8 cellular contexts compared by ENCODE assay signal in genomic region chr6:13485923-13486557, GRCh38.
A peak's percentile ranks its signal among the peaks of the same experiment; 100 is the strongest.
DNase-seq lines count a peak whose midpoint lies in the region; ATAC-seq and TF ChIP-seq lines count a peak whose summit lies in the region.

No MANE protein-coding gene starts in this region.

- peak overlapping the region; percentile 79 for H3K4me3 ChIP-seq in WI38 (ENCODE audit: low read depth, low read length)

- H3K27me3 Mint-ChIP-seq in effector memory CD8-positive, alpha-beta T cell, result peaks cover 0 to 22% of the 10 kb centered on the region in 2 donors
- H3K27me3 Mint-ChIP-seq in memory B cell, result no peaks in the 10 kb centered on the region
- H3K27me3 Mint-ChIP-seq in stimulated activated naive CD8-positive, alpha-beta T cell treated with anti-CD3 and anti-CD28 coated beads, Interleukin-15, Interleukin-2, amounts not matched to agents 100 ng/mL and 50 ng/mL, for 24 hours, result peaks cover 4% of the 10 kb centered on the region

- H3K9me3 Mint-ChIP-seq in effector memory CD8-positive, alpha-beta T cell, result no peaks in the 10 kb centered on the region
- H3K9me3 Mint-ChIP-seq in memory B cell, result no peaks in the 10 kb centered on the region
- no peaks in the 10 kb centered on the region for H3K9me3 Mint-ChIP-seq in stimulated activated naive CD8-positive, alpha-beta T cell treated with anti-CD3 and anti-CD28 coated beads, Interleukin-15, Interleukin-2, amounts not matched to agents 100 ng/mL and 50 ng/mL, for 24 hours

- no peak for TF ChIP-seq CTCF in WI38 (IDR thresholded peaks at IDR 0.05; ENCODE audit: low read depth, low read length)

- H3K4me3 Mint-ChIP-seq in effector memory CD8-positive, alpha-beta T cell, result peak overlapping the region; percentile 93 to 95
- peak overlapping the region; percentile 95 for H3K4me3 Mint-ChIP-seq in memory B cell
- H3K4me3 Mint-ChIP-seq in stimulated activated naive CD8-positive, alpha-beta T cell treated with anti-CD3 and anti-CD28 coated beads, Interleukin-15, Interleukin-2, amounts not matched to agents 100 ng/mL and 50 ng/mL, for 24 hours, result peak overlapping the region; percentile 94

- H3K36me3 Mint-ChIP-seq in effector memory CD8-positive, alpha-beta T cell (ENCODE audit: insufficient read depth), result no peaks in the 10 kb centered on the region
- H3K36me3 Mint-ChIP-seq in memory B cell, result peaks cover 2% of the 10 kb centered on the region
- peaks cover 6% of the 10 kb centered on the region for H3K36me3 Mint-ChIP-seq in stimulated activated naive CD8-positive, alpha-beta T cell treated with anti-CD3 and anti-CD28 coated beads, Interleukin-15, Interleukin-2, amounts not matched to agents 100 ng/mL and 50 ng/mL, for 24 hours (ENCODE audit: low read depth)

- peak; percentile 67 to 74 (median 69) for DNase-seq in NCI-H1417 (lab: John Stamatoyannopoulos, UW)
- no peak for DNase-seq in NCI-H1417 treated with DMSO at 0.1 percent for 48 hours (lab: John Stamatoyannopoulos, UW)
- peak; percentile 3 for DNase-seq in NCI-H128 (lab: John Stamatoyannopoulos, UW; ENCODE audit: unreplicated experiment)
- DNase-seq in effector memory CD8-positive, alpha-beta T cell, result no peak
- peak; percentile 28 to 33 for DNase-seq in memory B cell (ENCODE audit: low spot score in 2 of 2)

- H3K27ac Mint-ChIP-seq in effector memory CD8-positive, alpha-beta T cell, result peak overlapping the region; percentile 8 to 87
- H3K27ac Mint-ChIP-seq in memory B cell, result peak overlapping the region; percentile 89
- H3K27ac Mint-ChIP-seq in stimulated activated naive CD8-positive, alpha-beta T cell treated with anti-CD3 and anti-CD28 coated beads, Interleukin-15, Interleukin-2, amounts not matched to agents 100 ng/mL and 50 ng/mL, for 24 hours, result peak overlapping the region; percentile 94

- peak; percentile 7 for ATAC-seq in effector memory CD8-positive, alpha-beta T cell (replicated peaks)
- ATAC-seq in memory B cell (ENCODE audit: low read depth) (peak; percentile 28), GM21526 (IDR thresholded peaks at IDR 0.05; ENCODE audit: low FRiP score, unreplicated experiment) (no peak)

- peaks cover 32 to 35% of the 10 kb centered on the region in 2 donors for H3K4me1 Mint-ChIP-seq in effector memory CD8-positive, alpha-beta T cell (ENCODE audit: low read depth in 2 of 2)
- peaks cover 35% of the 10 kb centered on the region for H3K4me1 Mint-ChIP-seq in memory B cell
- H3K4me1 Mint-ChIP-seq in stimulated activated naive CD8-positive, alpha-beta T cell treated with anti-CD3 and anti-CD28 coated beads, Interleukin-15, Interleukin-2, amounts not matched to agents 100 ng/mL and 50 ng/mL, for 24 hours (ENCODE audit: low read depth), result peaks cover 44% of the 10 kb centered on the region

Comparison
In these comparisons a context has a peak if more than half of its experiments do, and no peak if none do; other contexts are left out.
1. DNase-seq: peak in NCI-H1417 (3 of 3), NCI-H128 (single experiment) and memory B cell (2 of 2); none in NCI-H1417 treated with DMSO at 0.1 percent for 48 hours (single experiment) and effector memory CD8-positive, alpha-beta T cell (0 of 3).
2. Peak in every context shown above with its lines, with median percentiles within 50 percentile points of each other: H3K27ac Mint-ChIP-seq and H3K4me3 Mint-ChIP-seq.